ENCODE assay signal across 8 cellular contexts in genomic region chr11:125625594-125626380, GRCh38. TPM values are rescaled to one million over a fixed set of nuclear protein-coding genes. Genes with fewer than 3 reads are reported as not detected.
A peak's percentile ranks its signal among the peaks of the same experiment; 100 is the strongest.
DNase-seq lines count a peak whose midpoint lies in the region; ATAC-seq and TF ChIP-seq lines count a peak whose summit lies in the region.

No MANE protein-coding gene starts in this region.

- peak overlapping the region; percentile 93 for H3K4me3 Mint-ChIP-seq in neural crest cell

- H3K27me3 ChIP-seq in RWPE2 (ENCODE audit: insufficient read depth, poor library complexity, severe bottlenecking), result no peaks in the 10 kb centered on the region
- no peaks in the 10 kb centered on the region for H3K27me3 ChIP-seq in stomach

- peaks cover 28% of the 10 kb centered on the region for H3K4me1 Mint-ChIP-seq in neural crest cell

- ATAC-seq in RWPE2 (ENCODE audit: low read depth), result peak; percentile 78

- H3K4me3 ChIP-seq in LNCaP clone FGC (ENCODE audit: low read depth, low read length), result peak overlapping the region; percentile 70
- peak overlapping the region; percentile 62 for H3K4me3 ChIP-seq in RWPE2 (ENCODE audit: severe bottlenecking)
- peak overlapping the region; percentile 85 for H3K4me3 ChIP-seq in fibroblast of villous mesenchyme (ENCODE audit: low read depth, low read length)
- H3K4me3 ChIP-seq in stomach, result peak overlapping the region; percentile 65 to 97 (median 76)

- no peaks in the 10 kb centered on the region for H3K36me3 Mint-ChIP-seq in neural crest cell (ENCODE audit: low read depth)

- peak overlapping the region; percentile 96 for H3K27ac Mint-ChIP-seq in neural crest cell (ENCODE audit: unreplicated experiment)

- WGBS in stomach, 5 donors, result 0 to 1% (median 0%) methylated on average over 30 to 60 of the region's 60 CpGs

- peaks cover 61% of the 10 kb centered on the region for H3K36me3 ChIP-seq in RWPE2 (ENCODE audit: low read depth)
- H3K36me3 ChIP-seq in stomach, result peaks cover 2 to 24% (median 16%) of the 10 kb centered on the region in 4 donors

- no peak for TF ChIP-seq EP300 in stomach (IDR thresholded peaks at IDR 0.05)

- peaks cover 23% of the 10 kb centered on the region for H3K4me1 ChIP-seq in RWPE2 (ENCODE audit: insufficient read depth, poor library complexity, severe bottlenecking)
- peaks cover 14 to 34% (median 24%) of the 10 kb centered on the region in 4 donors for H3K4me1 ChIP-seq in stomach

- no peaks in the 10 kb centered on the region for H3K9me3 ChIP-seq in RWPE2 (ENCODE audit: severe bottlenecking)
- H3K9me3 ChIP-seq in stomach, result no peaks in the 10 kb centered on the region

- intact Hi-C loops in stomach (cut with DNase I; ENCODE audit: low total_unique reads), result no loop called here

- DNase-seq in ELF-1 (ENCODE audit: low read depth, low spot score), result peak; percentile 99
- peak; percentile 90 for DNase-seq in H4 (ENCODE audit: low spot score)
- DNase-seq in LNCaP clone FGC (ENCODE audit: low read depth), result peak; percentile 55
- DNase-seq in RWPE2 (ENCODE audit: low spot score), result peak; percentile 93
- DNase-seq in activated gamma-delta T cell (lab: John Stamatoyannopoulos, UW), result peak; percentile 72
- peak; percentile 90 for DNase-seq in fibroblast of villous mesenchyme (ENCODE audit: low read depth)
- DNase-seq in neural crest cell (ENCODE audit: low read depth, low spot score), result peak; percentile 93
- DNase-seq in stomach, result peak; percentile 88

- peak overlapping the region; percentile 86 for H3K27ac ChIP-seq in RWPE2 (ENCODE audit: poor library complexity, severe bottlenecking)
- peak overlapping the region; percentile 90 to 97 (median 96) for H3K27ac ChIP-seq in stomach

- H3K9me3 Mint-ChIP-seq in neural crest cell, result no peaks in the 10 kb centered on the region

- H3K27me3 Mint-ChIP-seq in neural crest cell (ENCODE audit: low read depth), result peaks cover 2% of the 10 kb centered on the region

- TF ChIP-seq CTCF in LNCaP clone FGC (IDR thresholded peaks at IDR 0.05; ENCODE audit: control insufficient read depth, extremely low read depth, insufficient read depth) (0 out of 2 replicates have a peak, but pooled peaks have one; percentile 19), RWPE2 (IDR thresholded peaks at IDR 0.05; ENCODE audit: poor library complexity, severe bottlenecking) (no peak), fibroblast of villous mesenchyme (IDR thresholded peaks at IDR 0.05; ENCODE audit: insufficient read depth, low read depth, low read length) (no peak), neural crest cell (conservative IDR thresholded peaks at IDR 0.05) (no peak), stomach (IDR thresholded peaks at IDR 0.05) (peak in 1 of 7 experiments; percentile 21)

- TF ChIP-seq POLR2A in stomach (IDR thresholded peaks at IDR 0.05), result peak in 2 of 4 donors; percentile 60 to 72

RNA-seq across cellular contexts. Expression of gene CHEK1, which starts 0.8 kb away (rescaled TPM):
- total RNA-seq in H4 (2014; rRNA removed; shearing (Covaris generic)), result 48.5 and 57.5 TPM in 2 replicates
- total RNA-seq in fibroblast of villous mesenchyme (31.9 and 53.1 TPM in 2 replicates), neural crest cell (105 and 106 TPM in 2 replicates), stomach (10 to 100 TPM in 1 of 5 donors, 1 to 10 TPM in 2, under 1 TPM in 1, not detected in 1; 0.14 to 19.3 (median 1.2) TPM)
- polyA plus RNA-seq in stomach, result 1 to 10 TPM; 3.4 to 5.2 (median 5.2) TPM

RNA-seq across cellular contexts. Expression of gene STT3A, which starts 33.1 kb away (rescaled TPM):
- 270 and 340 TPM in 2 replicates for total RNA-seq in H4 (2014; rRNA removed; shearing (Covaris generic))
- total RNA-seq in fibroblast of villous mesenchyme, result 216 and 383 TPM in 2 replicates
- total RNA-seq in neural crest cell, result 133 and 144 TPM in 2 replicates
- total RNA-seq in stomach, result 100 to 1,000 TPM in 1 of 5 donors, 10 to 100 TPM in 4; 19.4 to 113 (median 60.1) TPM
- 10 to 100 TPM; 24.3 to 35.6 (median 29.9) TPM for polyA plus RNA-seq in stomach

RNA-seq across cellular contexts. Expression of gene ACRV1, which starts 54.9 kb away (rescaled TPM):
- not detected in 2 replicates for total RNA-seq in H4 (2014; rRNA removed; shearing (Covaris generic))
- not detected in 2 replicates for total RNA-seq in fibroblast of villous mesenchyme
- 0.73 and 1.2 TPM in 2 replicates for total RNA-seq in neural crest cell
- not detected for total RNA-seq in stomach
- polyA plus RNA-seq in stomach, result not detected

RNA-seq across cellular contexts. Expression of gene EI24, which starts 56.5 kb away (rescaled TPM):
- total RNA-seq in H4 (2014; rRNA removed; shearing (Covaris generic)), result 176 and 186 TPM in 2 replicates
- 69.3 and 111 TPM in 2 replicates for total RNA-seq in fibroblast of villous mesenchyme
- 114 and 121 TPM in 2 replicates for total RNA-seq in neural crest cell
- total RNA-seq in stomach, result 100 to 1,000 TPM in 4 of 5 donors, 10 to 100 TPM in 1; 52.5 to 169 (median 106) TPM
- 10 to 100 TPM; 42.8 to 70.1 (median 61.4) TPM for polyA plus RNA-seq in stomach

Comparison
In these comparisons a context has a peak if more than half of its experiments do, and no peak if none do; other contexts are left out.
1. Peak in every context shown above with its lines: DNase-seq, ATAC-seq, H3K4me3 ChIP-seq and H3K27ac ChIP-seq.